Comparison of ENCODE assay signal across 19 cellular contexts in the genomic region with DNA sequence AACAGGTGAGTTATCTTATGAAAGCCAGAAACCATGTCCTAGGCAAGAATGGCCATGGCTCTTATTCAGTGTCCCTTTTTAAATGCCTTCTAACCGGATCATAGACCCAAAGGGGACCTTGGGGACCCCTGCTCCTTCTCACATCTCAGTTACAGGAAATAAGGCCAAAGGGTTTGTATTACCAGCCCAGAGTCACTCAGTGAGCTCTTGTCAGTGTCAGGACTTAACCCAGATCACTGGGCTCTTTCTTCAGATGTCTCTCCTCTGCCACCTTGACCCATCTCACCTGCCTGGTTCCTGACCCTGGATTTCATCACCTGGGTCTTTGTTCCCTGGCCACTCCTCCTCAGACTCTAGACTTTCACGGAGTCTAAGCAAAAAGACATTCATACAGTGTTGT.
"Had no signal": no experiment of that assay in that cellular context is flagged by ENCODE, and none has a peak within 500 bp of the region (broad histone marks: within the 10 kb centered on the region; RNA-seq: fewer than 3 reads in every experiment).

No MANE protein-coding gene starts in this region.

- H3K27ac Mint-ChIP-seq: activated naive CD8-positive, alpha-beta T cell treated with anti-CD3 and anti-CD28 coated beads, Interleukin-2, amount 10 ng/mL, durations not matched to agents 7 days and 5 days; activated T-helper 1 cell treated with anti-CD3 and anti-CD28 coated beads, Interleukin-12 subunit alpha, Interleukin-12 subunit beta, Interleukin-2, Interleukin-4 antibody, amounts not matched to agents 30 ng/mL and 10 ng/mL and 1 ng/mL, durations not matched to agents 14 hours and 24 hours and 36 hours; stimulated activated naive CD8-positive, alpha-beta T cell treated with anti-CD3 and anti-CD28 coated beads, Interleukin-15, amount 100 ng/mL, for 72 hours had no signal

- DNase-seq: activated naive CD4-positive, alpha-beta T cell; activated naive CD8-positive, alpha-beta T cell treated with anti-CD3 and anti-CD28 coated beads, Interleukin-2, amount 10 ng/mL, durations not matched to agents 7 days and 5 days; anterior cingulate cortex; cortex of kidney; effector CD8-positive, alpha-beta T cell; foreskin keratinocyte; glutamatergic neuron; hypothalamus; left ventricle myocardium inferior; mesendoderm; sigmoid colon; spleen; stimulated activated CD4-positive, alpha-beta T cell treated with anti-CD3 and anti-CD28 coated beads, Interleukin-1b, Interleukin-23, amount 100 ng/mL, for 48 hours; stimulated activated naive CD8-positive, alpha-beta T cell treated with anti-CD3 and anti-CD28 coated beads, Interleukin-15, amount 100 ng/mL, for 72 hours; upper lobe of left lung had no signal

- H3K4me3 ChIP-seq: left ventricle myocardium inferior, sigmoid colon, spleen, upper lobe of left lung had no signal

- H3K27ac ChIP-seq: foreskin keratinocyte, left ventricle myocardium inferior, parathyroid adenoma, sigmoid colon, spleen, upper lobe of left lung had no signal

- H3K9me3 ChIP-seq: sigmoid colon, upper lobe of left lung had no signal

- H3K4me1 Mint-ChIP-seq: activated naive CD8-positive, alpha-beta T cell treated with anti-CD3 and anti-CD28 coated beads, Interleukin-2, amount 10 ng/mL, durations not matched to agents 7 days and 5 days; stimulated activated naive CD8-positive, alpha-beta T cell treated with anti-CD3 and anti-CD28 coated beads, Interleukin-15, amount 100 ng/mL, for 72 hours had no signal

- H3K9ac ChIP-seq: parathyroid adenoma had no signal

- H3K4me1 ChIP-seq: foreskin keratinocyte, left ventricle myocardium inferior, parathyroid adenoma, sigmoid colon, upper lobe of left lung had no signal

- H3K27me3 ChIP-seq: foreskin keratinocyte, sigmoid colon, spleen, upper lobe of left lung had no signal

- H3K4me3 Mint-ChIP-seq: activated naive CD8-positive, alpha-beta T cell treated with anti-CD3 and anti-CD28 coated beads, Interleukin-2, amount 10 ng/mL, durations not matched to agents 7 days and 5 days; activated T-helper 1 cell treated with anti-CD3 and anti-CD28 coated beads, Interleukin-12 subunit alpha, Interleukin-12 subunit beta, Interleukin-2, Interleukin-4 antibody, amounts not matched to agents 30 ng/mL and 10 ng/mL and 1 ng/mL, durations not matched to agents 14 hours and 24 hours and 36 hours; nephron; stimulated activated naive CD8-positive, alpha-beta T cell treated with anti-CD3 and anti-CD28 coated beads, Interleukin-15, amount 100 ng/mL, for 72 hours had no signal

- ATAC-seq: activated CD4-positive, CD25-positive, alpha-beta regulatory T cell treated with anti-CD3 and anti-CD28 coated beads, Interleukin-2, amount 50 U/mL, for 24 hours; foreskin keratinocyte; stimulated activated naive CD8-positive, alpha-beta T cell treated with anti-CD3 and anti-CD28 coated beads, Interleukin-15, amount 100 ng/mL, for 72 hours had no signal

- H3K9me3 Mint-ChIP-seq: activated naive CD8-positive, alpha-beta T cell treated with anti-CD3 and anti-CD28 coated beads, Interleukin-2, amount 10 ng/mL, durations not matched to agents 7 days and 5 days; nephron had no signal

- H3K36me3 Mint-ChIP-seq: activated naive CD8-positive, alpha-beta T cell treated with anti-CD3 and anti-CD28 coated beads, Interleukin-2, amount 10 ng/mL, durations not matched to agents 7 days and 5 days had no signal

- H3K27me3 Mint-ChIP-seq: activated naive CD8-positive, alpha-beta T cell treated with anti-CD3 and anti-CD28 coated beads, Interleukin-2, amount 10 ng/mL, durations not matched to agents 7 days and 5 days; stimulated activated naive CD8-positive, alpha-beta T cell treated with anti-CD3 and anti-CD28 coated beads, Interleukin-15, amount 100 ng/mL, for 72 hours had no signal

- H3K36me3 ChIP-seq: left ventricle myocardium inferior, sigmoid colon, spleen, upper lobe of left lung had no signal
